10 cellular contexts compared by ENCODE assay signal in genomic region chr3:10319804-10320203, GRCh38. TPM values are rescaled to one million over a fixed set of nuclear protein-coding genes. Genes with fewer than 3 reads are reported as not detected.
DNase-seq lines count a peak whose midpoint lies in the region; ATAC-seq and TF ChIP-seq lines count a peak whose summit lies in the region.
"Had no signal": no experiment of that assay in that cellular context is flagged by ENCODE, and none has a peak within 500 bp of the region (broad histone marks: within the 10 kb centered on the region; RNA-seq: fewer than 3 reads in every experiment).

No MANE protein-coding gene starts in this region.

- peak overlapping the region; percentile 89 to 95 for H3K4me3 Mint-ChIP-seq in CD14-positive monocyte
- H3K4me3 Mint-ChIP-seq in endothelial cell (ENCODE audit: unreplicated experiment), result peak overlapping the region; percentile 99

- no peak for ATAC-seq in HG03354 (IDR thresholded peaks at IDR 0.05; ENCODE audit: poor library complexity, severe bottlenecking, unreplicated experiment)

- peak overlapping the region; percentile 96 for H3K4me3 ChIP-seq in OCI-LY3 (ENCODE audit: low read length)
- peak overlapping the region; percentile 97 for H3K4me3 ChIP-seq in neuron (ENCODE audit: low read length)

- TF ChIP-seq CTCF in CD14-positive monocyte (IDR thresholded peaks at IDR 0.05), result no peak
- no peak for TF ChIP-seq CTCF in OCI-LY3 (IDR thresholded peaks at IDR 0.05; ENCODE audit: low read depth, low read length)
- TF ChIP-seq CTCF in endothelial cell (IDR thresholded peaks at IDR 0.05; ENCODE audit: unreplicated experiment), result no peak

- peaks cover 40% of the 10 kb centered on the region for H3K79me2 ChIP-seq in OCI-LY3 (ENCODE audit: low read length)

- H3K27me3 ChIP-seq in OCI-LY3 (ENCODE audit: low read depth, low read length), result no peaks in the 10 kb centered on the region; the same call in 1 of the 2 replicates
- peaks cover under 1% of the 10 kb centered on the region for H3K27me3 ChIP-seq in neuron (ENCODE audit: insufficient read depth, low read length)

- H3K27ac ChIP-seq in OCI-LY3 (ENCODE audit: low read length), result no peak overlapping the region

- H3K9ac ChIP-seq in OCI-LY3 (ENCODE audit: low read length), result peak overlapping the region; percentile 94

- DNase-seq in CD14-positive monocyte (ENCODE audit: low spot score) (no peak), endothelial cell (ENCODE audit: low spot score) (no peak), GF-D8 (lab: John Stamatoyannopoulos, UW) (no peak)
- DNase-seq in activated CD8-positive, alpha-beta memory T cell treated with anti-CD3 and anti-CD28 coated beads, Interleukin-2, amount 50 U/mL, for 4 hours, result no peak
- DNase-seq in stimulated activated CD4-positive, alpha-beta T cell treated with anti-CD3 and anti-CD28 coated beads, Interleukin-1b, Interleukin-23, amount 100 ng/mL, for 48 hours, result no peak
- DNase-seq: NCI-H510A had no signal

- peak overlapping the region; percentile 97 for H3K4me2 ChIP-seq in OCI-LY3 (ENCODE audit: low read length)

- intact Hi-C loops in CD14-positive monocyte (cut with micrococcal nuclease), result loop anchor here (2.0 to 10.0 kb wide), 3 partner anchors 205 to 527 kb away; partner anchors contain the start of genes ARPC4 (in 1 of the 2), BRK1 (in 1 of the 2), CRELD1 (in 1 of the 2) and TADA3 (in 1 of the 2)

- peaks cover 32 to 40% of the 10 kb centered on the region in 2 donors for H3K36me3 Mint-ChIP-seq in CD14-positive monocyte
- peaks cover 38% of the 10 kb centered on the region for H3K36me3 Mint-ChIP-seq in endothelial cell (ENCODE audit: low read depth, unreplicated experiment)

- H3K9me3 Mint-ChIP-seq in CD14-positive monocyte (peaks cover 0 to 3% (median 0%) of the 10 kb centered on the region in 7 donors), endothelial cell (ENCODE audit: unreplicated experiment) (no peaks in the 10 kb centered on the region)

- H3K27me3 Mint-ChIP-seq in CD14-positive monocyte (ENCODE audit: low read depth in 3 of 3) (peaks cover 0 to 4% (median 0%) of the 10 kb centered on the region in 3 donors), endothelial cell (ENCODE audit: unreplicated experiment) (peaks cover 11% of the 10 kb centered on the region)

- H3K9me3 ChIP-seq in OCI-LY3 (ENCODE audit: insufficient read depth, low read length), result no peaks in the 10 kb centered on the region
- no peaks in the 10 kb centered on the region for H3K9me3 ChIP-seq in neuron (ENCODE audit: low read length)

- peaks cover 14% of the 10 kb centered on the region; the same call in 1 of the 2 replicates for H4K20me1 ChIP-seq in OCI-LY3 (ENCODE audit: insufficient read depth, low read length)

- peaks cover 21% of the 10 kb centered on the region for H3K4me1 Mint-ChIP-seq in CD14-positive monocyte
- peaks cover 66% of the 10 kb centered on the region for H3K4me1 Mint-ChIP-seq in endothelial cell (ENCODE audit: unreplicated experiment)

- H3K27ac Mint-ChIP-seq in CD14-positive monocyte (peak overlapping the region in 5 of 7 donors; percentile 68 to 96 (median 93)), endothelial cell (ENCODE audit: unreplicated experiment) (peak overlapping the region; percentile 95)

- H3K36me3 ChIP-seq in OCI-LY3 (replicated peaks; ENCODE audit: low read depth, low read length) (peaks cover 33% of the 10 kb centered on the region), neuron (ENCODE audit: insufficient read depth, low read length) (peaks cover 41% of the 10 kb centered on the region)

- H3K4me1 ChIP-seq in OCI-LY3 (ENCODE audit: low read length) (peaks cover 9% of the 10 kb centered on the region), neuron (ENCODE audit: insufficient read depth, low read length) (peaks cover 12% of the 10 kb centered on the region)

- H2AFZ ChIP-seq in OCI-LY3 (ENCODE audit: low read depth, low read length) (no peak overlapping the region), neuron (ENCODE audit: low read depth, low read length) (no peak overlapping the region)

RNA-seq across cellular contexts. Expression of gene SEC13, which starts 1.1 kb away (rescaled TPM):
- polyA plus RNA-seq in CD14-positive monocyte, result 100 to 1,000 TPM; 186 to 188 TPM
- 367 TPM for total RNA-seq in endothelial cell (ENCODE audit: unreplicated experiment)

RNA-seq across cellular contexts. Expression of gene GHRL, which starts 27.1 kb away (rescaled TPM):
- 1 to 10 TPM; 2.3 to 7.0 TPM for polyA plus RNA-seq in CD14-positive monocyte
- 0.62 TPM for total RNA-seq in endothelial cell (ENCODE audit: unreplicated experiment)
- total RNA-seq: frontal cortex had no signal
